Comparison of ENCODE assay signal across 9 cellular contexts in the genomic region with DNA sequence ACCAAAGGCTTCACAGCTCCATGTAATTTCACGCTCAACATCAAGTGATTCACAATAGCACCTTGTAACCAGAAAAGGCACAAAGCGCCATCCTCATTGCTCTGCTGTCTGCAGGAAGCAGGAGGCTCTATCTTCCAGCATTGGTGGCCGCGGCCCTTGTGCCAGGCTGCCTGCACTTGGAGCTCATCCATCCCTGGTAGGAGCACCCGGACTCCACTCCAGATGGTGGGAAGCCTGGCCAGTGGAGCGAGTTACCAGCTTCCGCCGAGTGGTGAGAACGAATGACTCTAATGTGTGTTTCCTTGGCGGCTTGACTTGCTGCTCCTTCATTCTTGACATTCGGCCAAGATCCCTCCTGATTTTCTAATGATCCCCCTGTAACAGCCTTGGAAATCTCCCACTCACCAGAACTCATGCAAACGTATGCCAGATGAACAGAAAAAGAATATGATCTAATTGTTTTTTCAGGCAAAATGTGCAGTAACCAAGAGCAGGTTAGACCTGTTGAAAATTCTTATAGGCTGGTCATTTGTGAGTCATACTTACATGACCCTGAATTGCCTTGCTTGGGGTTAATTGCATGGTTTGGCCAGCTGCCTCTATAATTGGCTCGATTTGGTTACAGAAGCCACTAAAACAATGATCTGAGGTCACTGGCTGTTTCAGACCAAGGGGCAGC.
A peak's percentile ranks its signal among the peaks of the same experiment; 100 is the strongest.
DNase-seq lines count a peak whose midpoint lies in the region; ATAC-seq, FAIRE-seq and TF ChIP-seq lines count a peak whose summit lies in the region.
"Had no signal": no experiment of that assay in that cellular context is flagged by ENCODE, and none has a peak within 500 bp of the region (broad histone marks: within the 10 kb centered on the region; RNA-seq: fewer than 3 reads in every experiment).

No MANE protein-coding gene starts in this region.

- TF ChIP-seq POLR2A in transverse colon (IDR thresholded peaks at IDR 0.05): no peak

- H3K4me3 Mint-ChIP-seq in activated naive CD4-positive, alpha-beta T cell treated with anti-CD3 and anti-CD28 coated beads, Interleukin-2, amount 10 ng/mL, durations not matched to agents 7 days and 5 days: no peak overlapping the region

- intact Hi-C loops in transverse colon (cut with DNase I; ENCODE audit: low total_unique reads): no loop called here

- TF ChIP-seq CTCF in transverse colon (IDR thresholded peaks at IDR 0.05): no peak

- no peaks in the 10 kb centered on the region for H3K9me3 ChIP-seq in transverse colon

- H3K36me3 ChIP-seq in transverse colon: no peaks in the 10 kb centered on the region

- no peaks in the 10 kb centered on the region for H3K36me3 Mint-ChIP-seq in activated naive CD4-positive, alpha-beta T cell treated with anti-CD3 and anti-CD28 coated beads, Interleukin-2, amount 10 ng/mL, durations not matched to agents 7 days and 5 days

- 15 to 47% methylated on average over 4 to 13 of the region's 13 CpGs for WGBS in transverse colon (ENCODE audit: low coverage in 1 of 2), 2 donors

- no peak overlapping the region for H3K27ac Mint-ChIP-seq in activated naive CD4-positive, alpha-beta T cell treated with anti-CD3 and anti-CD28 coated beads, Interleukin-2, amount 10 ng/mL, durations not matched to agents 7 days and 5 days

- H3K4me1 Mint-ChIP-seq in activated naive CD4-positive, alpha-beta T cell treated with anti-CD3 and anti-CD28 coated beads, Interleukin-2, amount 10 ng/mL, durations not matched to agents 7 days and 5 days: peaks cover 5% of the 10 kb centered on the region

- CTCF ChIA-PET in activated naive CD4-positive, alpha-beta T cell treated with anti-CD3 and anti-CD28 coated beads, Interleukin-2, amount 10 ng/mL, durations not matched to agents 7 days and 5 days (lab: Charles Lee): no interaction called here

- DNase-seq in DMS53 (lab: John Stamatoyannopoulos, UW) (peak; percentile 41), DMS53 treated with DMSO at 0.1 percent for 48 hours (lab: John Stamatoyannopoulos, UW; ENCODE audit: unreplicated experiment) (no peak), anterior cingulate cortex (lab: John Stamatoyannopoulos, UW) (peak in 56 of 58 donors; percentile 6 to 77 (median 50)), transverse colon (peak; percentile 36), CD1c-positive myeloid dendritic cell (ENCODE audit: extremely low spot score) (no peak)
- no peak for DNase-seq in activated naive CD4-positive, alpha-beta T cell treated with anti-CD3 and anti-CD28 coated beads, Interleukin-2, amount 10 ng/mL, durations not matched to agents 7 days and 5 days

- in situ Hi-C loops in transverse colon (cut with MboI; ENCODE audit: low pct_ligation_motif_present in 1 of 4, low pct_unique_long_range_greater_than_20kb in 1 of 4, low sequenced_read_pairs in 3 of 4): no loop called here

- no peaks in the 10 kb centered on the region for H3K27me3 ChIP-seq in transverse colon

- TF ChIP-seq EP300 in transverse colon (IDR thresholded peaks at IDR 0.05; ENCODE audit: low read depth): no peak

- peaks cover 0 to 28% (median 8%) of the 10 kb centered on the region in 4 donors for H3K4me1 ChIP-seq in transverse colon

- peak; percentile 21 for FAIRE-seq in islet of Langerhans (lab: Jason Lieb, UNC)

- H3K27me3 Mint-ChIP-seq in activated naive CD4-positive, alpha-beta T cell treated with anti-CD3 and anti-CD28 coated beads, Interleukin-2, amount 10 ng/mL, durations not matched to agents 7 days and 5 days: no peaks in the 10 kb centered on the region

- peak overlapping the region; percentile 21 to 55 (median 46) for H3K27ac ChIP-seq in transverse colon
- H3K27ac ChIP-seq: 22Rv1 had no signal

- ATAC-seq in GM21528 (IDR thresholded peaks at IDR 0.05; ENCODE audit: low FRiP score, unreplicated experiment): no peak

- no peak overlapping the region for H3K4me3 ChIP-seq in transverse colon

- H3K9me3 Mint-ChIP-seq in activated naive CD4-positive, alpha-beta T cell treated with anti-CD3 and anti-CD28 coated beads, Interleukin-2, amount 10 ng/mL, durations not matched to agents 7 days and 5 days: no peaks in the 10 kb centered on the region

Comparison
In these comparisons a context has a peak if more than half of its experiments do, and no peak if none do; other contexts are left out.
1. DNase-seq: peak in DMS53 (single experiment), anterior cingulate cortex (56 of 58) and transverse colon (single experiment); none in DMS53 treated with DMSO at 0.1 percent for 48 hours (single experiment), activated naive CD4-positive, alpha-beta T cell treated with anti-CD3 and anti-CD28 coated beads, Interleukin-2, amount 10 ng/mL, durations not matched to agents 7 days and 5 days (single experiment) and CD1c-positive myeloid dendritic cell (single experiment).